In the genomic region with DNA sequence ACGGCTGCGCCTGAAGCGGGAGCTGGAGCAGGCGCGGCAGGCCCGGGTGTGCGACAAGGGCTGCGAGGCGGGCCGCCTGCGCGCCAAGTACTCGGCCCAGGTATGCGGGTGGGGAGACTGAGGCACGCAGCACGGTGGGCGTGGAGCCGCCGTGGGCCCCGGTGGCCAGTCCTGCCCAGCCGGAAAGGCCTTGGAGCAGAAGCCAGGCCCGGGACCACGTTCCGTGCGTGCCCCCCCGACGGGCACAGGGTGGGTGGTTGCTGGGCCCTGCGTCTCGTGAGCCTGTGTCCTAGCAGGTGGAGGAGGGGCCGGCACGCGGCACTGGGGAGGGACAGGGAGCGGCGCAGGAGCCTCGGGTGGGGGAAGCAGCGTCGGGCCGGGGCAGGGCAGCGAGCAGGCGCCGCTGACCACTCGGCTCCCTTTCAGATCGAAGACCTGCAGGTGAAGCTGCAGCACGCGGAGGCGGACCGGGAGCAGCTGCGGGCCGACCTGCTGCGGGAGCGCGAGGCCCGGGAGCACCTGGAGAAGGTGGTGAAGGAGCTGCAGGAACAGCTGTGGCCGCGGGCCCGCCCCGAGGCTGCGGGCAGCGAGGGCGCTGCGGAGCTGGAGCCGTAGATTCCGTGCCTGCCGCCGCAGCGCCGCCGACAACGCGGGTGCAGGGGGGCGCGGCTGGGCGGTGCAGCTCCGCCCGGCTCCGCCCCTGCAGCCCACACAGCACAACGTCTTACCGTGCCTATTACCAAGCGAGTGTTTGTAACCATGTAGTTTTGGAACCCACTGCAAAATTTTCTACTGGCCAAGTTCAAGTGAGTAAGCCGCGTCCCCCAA, we compare ENCODE assay signal across 21 cellular contexts.
DNase-seq lines count a peak whose midpoint lies in the region; ATAC-seq, FAIRE-seq and TF ChIP-seq lines count a peak whose summit lies in the region.
"Had no signal": no experiment of that assay in that cellular context is flagged by ENCODE, and none has a peak within 500 bp of the region (broad histone marks: within the 10 kb centered on the region; RNA-seq: fewer than 3 reads in every experiment).

No MANE protein-coding gene starts in this region.

- H3K4me3 ChIP-seq in HepG2 (replicated peaks in 1 of 3; ENCODE audit: insufficient read depth in 1 of 3, low read depth in 2 of 3, low read length in 3 of 3): no peak overlapping the region
- H3K4me3 ChIP-seq in right lobe of liver: no peak overlapping the region
- H3K4me3 ChIP-seq: A549, psoas muscle, SK-N-MC had no signal

- no peaks in the 10 kb centered on the region for H3K27me3 ChIP-seq in HepG2 (ENCODE audit: control insufficient read depth in 1 of 2, insufficient read depth in 2 of 2, low read length in 2 of 2)
- H3K27me3 ChIP-seq in right lobe of liver: no peaks in the 10 kb centered on the region
- H3K27me3 ChIP-seq: brain microvascular endothelial cell had no signal

- peaks cover 14% of the 10 kb centered on the region for H3K4me1 Mint-ChIP-seq in activated T-cell treated with anti-CD3 and anti-CD28 coated beads, Interleukin-2, amount 50 U/mL, for 24 hours (ENCODE audit: low read depth)

- BruUV-seq in HepG2 (replicated peaks; lab: Mats Ljungman, UMichigan): no TSS peak

- no peaks in the 10 kb centered on the region for H3K9me3 Mint-ChIP-seq in activated T-cell treated with anti-CD3 and anti-CD28 coated beads, Interleukin-2, amount 50 U/mL, for 24 hours
- H3K9me3 Mint-ChIP-seq: activated CD4-positive, alpha-beta memory T cell treated with anti-CD3 and anti-CD28 coated beads, Interleukin-2, amount 10 ng/mL, durations not matched to agents 7 days and 5 days; T-helper 1 cell treated with Interleukin-12 subunit alpha and Interleukin-12 subunit beta and Interleukin-4 antibody, amounts not matched to agents 30 μg/mL and 1 μg/mL, for 36 hours had no signal

- H3K36me3 Mint-ChIP-seq in activated T-cell treated with anti-CD3 and anti-CD28 coated beads, Interleukin-2, amount 50 U/mL, for 24 hours (ENCODE audit: low read depth): peaks cover 70% of the 10 kb centered on the region

- H3K27ac ChIP-seq in HepG2 (ENCODE audit: extremely low read length, insufficient read depth, low read length) (no peak overlapping the region), right lobe of liver (no peak overlapping the region), angular gyrus (ENCODE audit: low read depth, low read length) (peak overlapping the region; percentile 42), temporal lobe (ENCODE audit: low read depth, low read length) (peak overlapping the region; percentile 50)
- H3K27ac ChIP-seq: A549, brain microvascular endothelial cell, HL-60, psoas muscle, SK-N-MC had no signal

- no peaks in the 10 kb centered on the region for H3K27me3 Mint-ChIP-seq in activated T-cell treated with anti-CD3 and anti-CD28 coated beads, Interleukin-2, amount 50 U/mL, for 24 hours
- H3K27me3 Mint-ChIP-seq: activated CD4-positive, alpha-beta memory T cell treated with anti-CD3 and anti-CD28 coated beads, Interleukin-2, amount 10 ng/mL, durations not matched to agents 7 days and 5 days had no signal

- peaks cover 25% of the 10 kb centered on the region for H3K4me1 ChIP-seq in HepG2 (ENCODE audit: insufficient read depth, low read length)
- no peaks in the 10 kb centered on the region for H3K4me1 ChIP-seq in right lobe of liver

- TF ChIP-seq CTCF in HepG2 (CRISPR knock-in tag; IDR thresholded peaks at IDR 0.05) (no peak), right lobe of liver (IDR thresholded peaks at IDR 0.05) (no peak)

- 99% methylated on average over 69 of the region's 81 CpGs for WGBS in HepG2 (ENCODE audit: low lambda C conversion rate)
- WGBS in right lobe of liver (ENCODE audit: insufficient coverage, low coverage, low lambda C conversion rate, missing lambda C conversion rate): no CpG with 5 or more reads among the region's 81 CpGs

- peaks cover 16 to 58% of the 10 kb centered on the region in 2 experiments; a peak in 4 of 5 replicates for H3K36me3 ChIP-seq in HepG2 (replicated peaks in 1 of 2; ENCODE audit: control insufficient read depth in 1 of 2, insufficient read depth in 2 of 2, low read length in 2 of 2)
- H3K36me3 ChIP-seq in right lobe of liver: peaks cover 0 to 60% (median 28%) of the 10 kb centered on the region in 4 donors

- H3K27ac Mint-ChIP-seq in activated T-cell treated with anti-CD3 and anti-CD28 coated beads, Interleukin-2, amount 50 U/mL, for 24 hours: no peak overlapping the region
- H3K27ac Mint-ChIP-seq: activated CD4-positive, alpha-beta memory T cell treated with anti-CD3 and anti-CD28 coated beads, Interleukin-2, amount 10 ng/mL, durations not matched to agents 7 days and 5 days; T-helper 1 cell treated with Interleukin-12 subunit alpha and Interleukin-12 subunit beta and Interleukin-4 antibody, amounts not matched to agents 30 μg/mL and 1 μg/mL, for 36 hours had no signal

- no peak overlapping the region for H2AFZ ChIP-seq in HepG2 (ENCODE audit: low read length)

- TF ChIP-seq POLR2A in HepG2 (IDR thresholded peaks at IDR 0.05; ENCODE audit: insufficient read depth in 1 of 2, low read depth in 2 of 2, low read length in 2 of 2) (no peak), right lobe of liver (IDR thresholded peaks at IDR 0.05) (no peak)

- FAIRE-seq in HepG2 (lab: Jason Lieb, UNC): no peak
- FAIRE-seq: A549 had no signal

- DNase-seq in HepG2 (ENCODE audit: low spot score): no peak
- DNase-seq in right lobe of liver: no peak
- peak; percentile 77 for DNase-seq in iPS-NIHi7 (ENCODE audit: extremely low spot score)
- DNase-seq in NCI-H1417 treated with DMSO at 0.1 percent for 48 hours (lab: John Stamatoyannopoulos, UW): no peak
- no peak for DNase-seq in activated T-cell treated with anti-CD3 and anti-CD28 coated beads, Interleukin-2, amount 50 U/mL, for 24 hours
- no peak for DNase-seq in central memory CD4-positive, alpha-beta T cell
- DNase-seq: activated CD4-positive, alpha-beta memory T cell treated with anti-CD3 and anti-CD28 coated beads, Interleukin-2, amount 10 ng/mL, durations not matched to agents 7 days and 5 days; activated CD4-positive, alpha-beta T cell treated with anti-CD3 and anti-CD28 coated beads for 1 hour; activated effector memory CD4-positive, alpha-beta T cell treated with anti-CD3 and anti-CD28 coated beads, Interleukin-2, amount 50 U/mL, for 16 hours; brain microvascular endothelial cell; Caco-2; DMS79; Kasumi-1; psoas muscle; stimulated activated naive CD4-positive, alpha-beta T cell treated with Interleukin-2 at 50 U/mL for 16 hours had no signal

- POLR2A ChIA-PET in HepG2 (lab: Yijun Ruan, JAX): interaction anchor here (1.0 kb wide), 1 partner anchor 72 kb away, joined by 4 read pairs; no protein-coding TSS in a partner anchor

- no peak overlapping the region for H3K9ac ChIP-seq in HepG2 (ENCODE audit: insufficient read depth, low read depth, low read length)

- CTCF ChIA-PET in HepG2 (lab: Yijun Ruan, JAX; ENCODE audit: low intra/inter-chr PET ratio, low total read pairs): no interaction called here

- H3K4me2 ChIP-seq in HepG2 (ENCODE audit: low read depth, low read length): no peak overlapping the region
- H3K4me2 ChIP-seq: A549 had no signal

- no peak for TF ChIP-seq RAD21 in HepG2 (CRISPR knock-in tag; IDR thresholded peaks at IDR 0.05)

- peaks cover 6% of the 10 kb centered on the region for H3K79me2 ChIP-seq in HepG2 (ENCODE audit: insufficient read depth, low read length)

- no peak for TF ChIP-seq EP300 in HepG2 (IDR thresholded peaks at IDR 0.05; ENCODE audit: low read depth in 2 of 2, low read length in 2 of 2)
- no peak for TF ChIP-seq EP300 in HepG2 (CRISPR knock-in tag; IDR thresholded peaks at IDR 0.05; ENCODE audit: borderline replicate concordance)

- intact Hi-C loops in HepG2 (cut with micrococcal nuclease; ENCODE audit: unreplicated experiment): no loop called here
- intact Hi-C loops in right lobe of liver (cut with DNase I): loop anchor here in 1 of 2 donors (10.0 kb wide), 1 partner anchor 72 kb away; no protein-coding TSS in a partner anchor

- no peaks in the 10 kb centered on the region for H3K9me3 ChIP-seq in HepG2 (ENCODE audit: low read length)
- H3K9me3 ChIP-seq in right lobe of liver: no peaks in the 10 kb centered on the region
- H3K9me3 ChIP-seq: A549, Caco-2, psoas muscle had no signal

- H3K4me3 Mint-ChIP-seq in activated T-cell treated with anti-CD3 and anti-CD28 coated beads, Interleukin-2, amount 50 U/mL, for 24 hours: no peak overlapping the region
- H3K4me3 Mint-ChIP-seq: activated CD4-positive, alpha-beta memory T cell treated with anti-CD3 and anti-CD28 coated beads, Interleukin-2, amount 10 ng/mL, durations not matched to agents 7 days and 5 days; T-helper 1 cell treated with Interleukin-12 subunit alpha and Interleukin-12 subunit beta and Interleukin-4 antibody, amounts not matched to agents 30 μg/mL and 1 μg/mL, for 36 hours had no signal

- H4K20me1 ChIP-seq in HepG2 (ENCODE audit: insufficient read depth, low read length): peaks cover 8% of the 10 kb centered on the region; the same call in 1 of the 2 replicates

- ATAC-seq in HepG2: no peak
- no peak for ATAC-seq in right lobe of liver
- ATAC-seq: A549, psoas muscle had no signal

- in situ Hi-C loops in HepG2 (cut with HindIII; ENCODE audit: extremely low pct_ligation_motif_present, low pct_unique_long_range_greater_than_20kb): no loop called here

TF ChIP-seq in HepG2, 621 proteins besides CTCF, POLR2A, EP300 and RAD21:
- peak; percentile 53 for TF ChIP-seq AGO2 (optimal IDR thresholded peaks at IDR 0.05; ENCODE audit: low read depth, low read length)
- TF ChIP-seq KDM6A (CRISPR knock-in tag; IDR thresholded peaks at IDR 0.05; ENCODE audit: low read depth): no peak
- no peak for TF ChIP-seq ZNF7 (CRISPR knock-in tag; IDR thresholded peaks at IDR 0.05)
- TF ChIP-seq ZFP36L2 (CRISPR knock-in tag; IDR thresholded peaks at IDR 0.05): no peak
- no peak for TF ChIP-seq ATF7-NPFF (CRISPR knock-in tag; IDR thresholded peaks at IDR 0.05; ENCODE audit: low read depth)
- TF ChIP-seq ATF7 (IDR thresholded peaks at IDR 0.05): no peak
- no peak for TF ChIP-seq ATF7 (CRISPR knock-in tag; IDR thresholded peaks at IDR 0.05)
- TF ChIP-seq TCF12 (IDR thresholded peaks at IDR 0.05): no peak
- TF ChIP-seq TCF12 (CRISPR knock-in tag; IDR thresholded peaks at IDR 0.05): no peak

Comparison
In these comparisons a context has a peak if more than half of its experiments do, and no peak if none do; other contexts are left out.
1. H3K27ac ChIP-seq: peak in angular gyrus (single experiment) and temporal lobe (single experiment); none in HepG2 (single experiment) and right lobe of liver (0 of 3).